20 cellular contexts compared by ENCODE assay signal in genomic region chr18:79489048-79489899, GRCh38.
DNase-seq lines count a peak whose midpoint lies in the region; ATAC-seq and TF ChIP-seq lines count a peak whose summit lies in the region.
"Had no signal": no experiment of that assay in that cellular context is flagged by ENCODE, and none has a peak within 500 bp of the region (broad histone marks: within the 10 kb centered on the region; RNA-seq: fewer than 3 reads in every experiment).

No MANE protein-coding gene starts in this region.

- 93 to 97% (median 94%) methylated on average over 22 to 32 of the region's 32 CpGs for WGBS in spleen, 5 donors

- CTCF ChIA-PET in T-cell (lab: Charles Lee), result no interaction called here

- H3K27me3 ChIP-seq in RWPE2 (ENCODE audit: insufficient read depth, poor library complexity, severe bottlenecking), result no peaks in the 10 kb centered on the region
- no peaks in the 10 kb centered on the region for H3K27me3 ChIP-seq in lower lobe of right lung (ENCODE audit: low read depth)
- no peaks in the 10 kb centered on the region for H3K27me3 ChIP-seq in spleen (replicated peaks in 1 of 7)
- H3K27me3 ChIP-seq: vagina had no signal

- H3K9me3 Mint-ChIP-seq in activated naive CD4-positive, alpha-beta T cell treated with anti-CD3 and anti-CD28 coated beads, Interleukin-2, amount 50 U/mL, for 24 hours, result no peaks in the 10 kb centered on the region
- H3K9me3 Mint-ChIP-seq in T-cell, result no peaks in the 10 kb centered on the region
- H3K9me3 Mint-ChIP-seq: activated CD4-positive, alpha-beta T cell treated with anti-CD3 and anti-CD28 coated beads, Interleukin-2, amount 10 ng/mL, durations not matched to agents 24 days and 14 days; naive thymus-derived CD8-positive, alpha-beta T cell had no signal

- peaks cover 21% of the 10 kb centered on the region for H3K4me1 Mint-ChIP-seq in activated naive CD4-positive, alpha-beta T cell treated with anti-CD3 and anti-CD28 coated beads, Interleukin-2, amount 50 U/mL, for 24 hours
- H3K4me1 Mint-ChIP-seq in T-cell, result peaks cover 15 to 21% (median 16%) of the 10 kb centered on the region in 3 donors

- H3K27ac ChIP-seq in RWPE2 (ENCODE audit: poor library complexity, severe bottlenecking) (no peak overlapping the region), lower lobe of right lung (no peak overlapping the region), spleen (no peak overlapping the region)
- H3K27ac ChIP-seq: vagina had no signal

- intact Hi-C loops in lower lobe of right lung (cut with DNase I), result no loop called here
- intact Hi-C loops in spleen (cut with DNase I; ENCODE audit: low total_unique reads), result no loop called here

- no peaks in the 10 kb centered on the region for H3K36me3 ChIP-seq in RWPE2 (ENCODE audit: low read depth)
- peaks cover 29% of the 10 kb centered on the region for H3K36me3 ChIP-seq in lower lobe of right lung
- peaks cover 4 to 97% (median 58%) of the 10 kb centered on the region in 6 donors for H3K36me3 ChIP-seq in spleen

- TF ChIP-seq CTCF in RWPE2 (IDR thresholded peaks at IDR 0.05; ENCODE audit: poor library complexity, severe bottlenecking), result no peak
- no peak for TF ChIP-seq CTCF in lower lobe of right lung (IDR thresholded peaks at IDR 0.05)
- TF ChIP-seq CTCF in spleen (IDR thresholded peaks at IDR 0.05 in 8 of 11, conservative IDR thresholded peaks at IDR 0.05 in 3 of 11), result no peak
- TF ChIP-seq CTCF in GM10266 (IDR thresholded peaks at IDR 0.05; ENCODE audit: control insufficient read depth, insufficient read depth, low read depth, missing control alignments), result no peak

- no peak for TF ChIP-seq POLR2A in spleen (IDR thresholded peaks at IDR 0.05)

- no peaks in the 10 kb centered on the region for H3K27me3 Mint-ChIP-seq in activated naive CD4-positive, alpha-beta T cell treated with anti-CD3 and anti-CD28 coated beads, Interleukin-2, amount 50 U/mL, for 24 hours
- H3K27me3 Mint-ChIP-seq in T-cell, result no peaks in the 10 kb centered on the region
- H3K27me3 Mint-ChIP-seq: activated CD4-positive, alpha-beta T cell treated with anti-CD3 and anti-CD28 coated beads, Interleukin-2, amount 10 ng/mL, durations not matched to agents 24 days and 14 days; CD4-positive, CD25-positive, alpha-beta regulatory T cell; naive thymus-derived CD8-positive, alpha-beta T cell had no signal

- no peak overlapping the region for H3K4me3 Mint-ChIP-seq in activated naive CD4-positive, alpha-beta T cell treated with anti-CD3 and anti-CD28 coated beads, Interleukin-2, amount 50 U/mL, for 24 hours
- no peak overlapping the region for H3K4me3 Mint-ChIP-seq in T-cell
- H3K4me3 Mint-ChIP-seq: activated CD4-positive, alpha-beta T cell treated with anti-CD3 and anti-CD28 coated beads, Interleukin-2, amount 10 ng/mL, durations not matched to agents 24 days and 14 days; HFFc6; naive thymus-derived CD8-positive, alpha-beta T cell had no signal

- ATAC-seq in RWPE2 (ENCODE audit: low read depth) (no peak), lower lobe of right lung (no peak), T-cell (replicated peaks in 1 of 4) (no peak)
- ATAC-seq: naive thymus-derived CD8-positive, alpha-beta T cell had no signal

- H3K36me3 Mint-ChIP-seq in activated naive CD4-positive, alpha-beta T cell treated with anti-CD3 and anti-CD28 coated beads, Interleukin-2, amount 50 U/mL, for 24 hours, result peaks cover 10% of the 10 kb centered on the region
- peaks cover 12% of the 10 kb centered on the region for H3K36me3 Mint-ChIP-seq in T-cell

- peak overlapping the region; percentile 65 for H3K27ac Mint-ChIP-seq in activated naive CD4-positive, alpha-beta T cell treated with anti-CD3 and anti-CD28 coated beads, Interleukin-2, amount 50 U/mL, for 24 hours
- H3K27ac Mint-ChIP-seq in T-cell, result no peak overlapping the region
- H3K27ac Mint-ChIP-seq: activated CD4-positive, alpha-beta T cell treated with anti-CD3 and anti-CD28 coated beads, Interleukin-2, amount 10 ng/mL, durations not matched to agents 24 days and 14 days; HFFc6 had no signal

- H3K9me3 ChIP-seq in RWPE2 (ENCODE audit: severe bottlenecking) (no peaks in the 10 kb centered on the region), lower lobe of right lung (no peaks in the 10 kb centered on the region), spleen (peaks cover 0 to 8% (median 0%) of the 10 kb centered on the region in 8 donors)
- H3K9me3 ChIP-seq: vagina had no signal

- DNase-seq in activated naive CD4-positive, alpha-beta T cell treated with Interleukin-2 at 50 U/mL for 16 hours, result no peak
- DNase-seq in RWPE2 (ENCODE audit: low spot score) (peak; percentile 41), lower lobe of right lung (peak; percentile 39), spleen (peak; percentile 68), T-cell (no peak), GM10266 (ENCODE audit: extremely low spot score) (no peak)
- no peak for DNase-seq in activated CD4-positive, alpha-beta T cell treated with anti-CD3 and anti-CD28 coated beads, Interleukin-2, amount 50 U/mL, for 48 hours
- DNase-seq: activated CD4-positive, alpha-beta T cell treated with anti-CD3 and anti-CD28 coated beads, Interleukin-2, amount 10 ng/mL, durations not matched to agents 24 days and 14 days; activated gamma-delta T cell treated with Interleukin-2 at 50 U/mL for 16 hours; CD4-positive, CD25-positive, alpha-beta regulatory T cell; DMS 273 treated with DMSO at 0.1 percent for 48 hours; effector CD8-positive, alpha-beta T cell; HFFc6; hypothalamus; mesendoderm; NCI-H1436; SIG-M5 had no signal

- POLR2A ChIA-PET in T-cell (lab: Charles Lee), result no interaction called here

- H3K4me1 ChIP-seq in RWPE2 (ENCODE audit: insufficient read depth, poor library complexity, severe bottlenecking) (no peaks in the 10 kb centered on the region), lower lobe of right lung (no peaks in the 10 kb centered on the region), spleen (peaks cover 0 to 13% (median 0%) of the 10 kb centered on the region in 6 donors)

- H3K4me3 ChIP-seq in RWPE2 (ENCODE audit: severe bottlenecking) (no peak overlapping the region), lower lobe of right lung (no peak overlapping the region), spleen (no peak overlapping the region)
- H3K4me3 ChIP-seq: vagina had no signal

Comparison
In these comparisons a context has a peak if more than half of its experiments do, and no peak if none do; other contexts are left out.
1. DNase-seq: peak in RWPE2 (single experiment), lower lobe of right lung (single experiment) and spleen (single experiment); none in activated naive CD4-positive, alpha-beta T cell treated with Interleukin-2 at 50 U/mL for 16 hours (single experiment), T-cell (0 of 34), GM10266 (single experiment) and activated CD4-positive, alpha-beta T cell treated with anti-CD3 and anti-CD28 coated beads, Interleukin-2, amount 50 U/mL, for 48 hours (0 of 2).